ENCODE assay signal across 2 cellular contexts in the genomic region with DNA sequence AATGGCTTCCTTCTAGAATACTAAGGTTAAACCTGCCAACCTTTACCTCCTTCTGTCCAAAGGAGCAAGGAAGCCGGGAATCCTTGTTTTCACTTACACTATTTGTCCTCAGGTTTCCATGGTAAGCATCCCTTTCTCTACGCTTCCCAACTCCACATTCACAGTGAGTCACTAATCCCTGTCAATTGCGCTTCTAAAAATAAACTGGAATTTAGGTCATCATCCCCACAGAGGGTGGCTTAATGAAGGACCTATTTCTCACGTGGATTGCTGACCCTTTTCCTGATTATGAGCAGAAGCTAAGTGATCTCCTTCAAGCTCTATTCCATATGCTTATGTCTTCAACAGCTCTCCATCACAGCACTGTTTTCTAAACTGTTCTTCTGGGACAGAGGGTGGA.
TF ChIP-seq lines count a peak whose summit lies in the region.

No MANE protein-coding gene starts in this region.

TF ChIP-seq in endothelial cell of umbilical vein, 7 proteins besides CTCF, POLR2A, EP300 and RAD21 (continued from another document):
- TF ChIP-seq, protein P1, sequence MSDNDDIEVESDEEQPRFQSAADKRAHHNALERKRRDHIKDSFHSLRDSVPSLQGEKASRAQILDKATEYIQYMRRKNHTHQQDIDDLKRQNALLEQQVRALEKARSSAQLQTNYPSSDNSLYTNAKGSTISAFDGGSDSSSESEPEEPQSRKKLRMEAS (IDR thresholded peaks at IDR 0.05; ENCODE audit: insufficient read depth, insufficient read length): no peak

TF ChIP-seq in neural cell, 6 proteins besides CTCF, POLR2A, EP300 and RAD21 (continued from another document):
- TF ChIP-seq, protein P2, sequence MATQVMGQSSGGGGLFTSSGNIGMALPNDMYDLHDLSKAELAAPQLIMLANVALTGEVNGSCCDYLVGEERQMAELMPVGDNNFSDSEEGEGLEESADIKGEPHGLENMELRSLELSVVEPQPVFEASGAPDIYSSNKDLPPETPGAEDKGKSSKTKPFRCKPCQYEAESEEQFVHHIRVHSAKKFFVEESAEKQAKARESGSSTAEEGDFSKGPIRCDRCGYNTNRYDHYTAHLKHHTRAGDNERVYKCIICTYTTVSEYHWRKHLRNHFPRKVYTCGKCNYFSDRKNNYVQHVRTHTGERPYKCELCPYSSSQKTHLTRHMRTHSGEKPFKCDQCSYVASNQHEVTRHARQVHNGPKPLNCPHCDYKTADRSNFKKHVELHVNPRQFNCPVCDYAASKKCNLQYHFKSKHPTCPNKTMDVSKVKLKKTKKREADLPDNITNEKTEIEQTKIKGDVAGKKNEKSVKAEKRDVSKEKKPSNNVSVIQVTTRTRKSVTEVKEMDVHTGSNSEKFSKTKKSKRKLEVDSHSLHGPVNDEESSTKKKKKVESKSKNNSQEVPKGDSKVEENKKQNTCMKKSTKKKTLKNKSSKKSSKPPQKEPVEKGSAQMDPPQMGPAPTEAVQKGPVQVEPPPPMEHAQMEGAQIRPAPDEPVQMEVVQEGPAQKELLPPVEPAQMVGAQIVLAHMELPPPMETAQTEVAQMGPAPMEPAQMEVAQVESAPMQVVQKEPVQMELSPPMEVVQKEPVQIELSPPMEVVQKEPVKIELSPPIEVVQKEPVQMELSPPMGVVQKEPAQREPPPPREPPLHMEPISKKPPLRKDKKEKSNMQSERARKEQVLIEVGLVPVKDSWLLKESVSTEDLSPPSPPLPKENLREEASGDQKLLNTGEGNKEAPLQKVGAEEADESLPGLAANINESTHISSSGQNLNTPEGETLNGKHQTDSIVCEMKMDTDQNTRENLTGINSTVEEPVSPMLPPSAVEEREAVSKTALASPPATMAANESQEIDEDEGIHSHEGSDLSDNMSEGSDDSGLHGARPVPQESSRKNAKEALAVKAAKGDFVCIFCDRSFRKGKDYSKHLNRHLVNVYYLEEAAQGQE (IDR thresholded peaks at IDR 0.05; ENCODE audit: borderline replicate concordance): peak; percentile 99
- TF ChIP-seq POLR2AphosphoS5 (IDR thresholded peaks at IDR 0.05) (peak; percentile 65), SMC3 (conservative IDR thresholded peaks at IDR 0.05; ENCODE audit: poor library complexity) (no peak)
TF ChIP-seq in neural cell: peak in this region for 2.
